Comparison of ENCODE assay signal across 8 cellular contexts in the genomic region with DNA sequence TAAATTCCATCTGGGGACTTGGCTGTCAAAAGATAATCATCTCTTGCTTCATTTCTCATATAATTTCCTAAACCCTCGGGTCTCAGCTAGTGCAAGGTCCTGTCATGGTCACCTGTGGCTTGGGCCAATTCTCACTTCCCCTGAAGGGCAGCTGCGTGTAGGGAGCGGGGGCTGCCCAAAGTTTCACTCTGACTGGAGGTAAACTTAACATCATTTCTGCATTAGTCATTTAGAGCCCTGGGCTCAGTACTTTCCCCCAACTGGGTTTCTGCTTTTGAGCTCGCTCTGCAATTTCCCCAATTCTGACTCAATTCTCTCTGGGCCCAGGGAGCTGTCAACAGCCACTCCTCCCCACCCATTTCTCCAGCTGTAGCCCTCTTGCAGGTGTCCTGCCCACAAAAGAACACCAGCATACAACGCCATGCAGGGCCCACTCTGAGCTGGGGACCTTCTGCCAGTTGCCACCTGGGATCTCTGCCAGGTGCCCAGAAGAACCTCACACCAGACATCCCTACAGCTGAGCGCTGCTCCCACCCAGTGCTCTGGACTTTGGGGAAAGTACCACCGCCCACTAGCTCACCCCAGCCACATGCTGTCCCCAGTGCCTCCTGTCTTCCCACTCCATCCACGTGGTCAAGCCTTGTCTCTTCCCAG. TPM values are rescaled to one million over a fixed set of nuclear protein-coding genes. Genes with fewer than 3 reads are reported as not detected.
DNase-seq lines count a peak whose midpoint lies in the region; ATAC-seq and TF ChIP-seq lines count a peak whose summit lies in the region.

No MANE protein-coding gene starts in this region.

- CTCF ChIA-PET in activated CD4-positive, alpha-beta T cell treated with anti-CD3 and anti-CD28 coated beads, Interleukin-2, amount 10 ng/mL, durations not matched to agents 7 days and 5 days (lab: Charles Lee) = interaction anchor here (0.6 to 3.4 kb wide), 11 partner anchors 8 to 225 kb away, joined by 3 to 20 read pairs (median 4); no protein-coding TSS in a partner anchor

- H3K27me3 Mint-ChIP-seq in activated CD4-positive, alpha-beta T cell treated with anti-CD3 and anti-CD28 coated beads, Interleukin-2, amount 10 ng/mL, durations not matched to agents 7 days and 5 days = no peaks in the 10 kb centered on the region
- H3K27me3 Mint-ChIP-seq in endothelial cell (ENCODE audit: unreplicated experiment) = peaks cover 11% of the 10 kb centered on the region

- peaks cover 56% of the 10 kb centered on the region for H3K4me1 ChIP-seq in vagina

- H3K36me3 Mint-ChIP-seq in activated CD4-positive, alpha-beta T cell treated with anti-CD3 and anti-CD28 coated beads, Interleukin-2, amount 10 ng/mL, durations not matched to agents 7 days and 5 days (ENCODE audit: low read depth) = peaks cover 48% of the 10 kb centered on the region
- H3K36me3 Mint-ChIP-seq in endothelial cell (ENCODE audit: low read depth, unreplicated experiment) = no peaks in the 10 kb centered on the region

- H3K27me3 ChIP-seq in GM06990 (replicated peaks; ENCODE audit: control insufficient read depth, insufficient read depth, low read length) = no peaks in the 10 kb centered on the region
- H3K27me3 ChIP-seq in vagina = no peaks in the 10 kb centered on the region

- POLR2A ChIA-PET in activated CD4-positive, alpha-beta T cell treated with anti-CD3 and anti-CD28 coated beads, Interleukin-2, amount 10 ng/mL, durations not matched to agents 7 days and 5 days (lab: Charles Lee) = interaction anchor here (0.5 kb wide), 1 partner anchor 513 kb away, joined by 3 read pairs; no protein-coding TSS in a partner anchor

- intact Hi-C loops in sciatic nerve (cut with DNase I) = no loop called here
- intact Hi-C loops in vagina (cut with DNase I) = no loop called here

- ATAC-seq in GM21786 (IDR thresholded peaks at IDR 0.05; ENCODE audit: unreplicated experiment) (peak; percentile 61), sciatic nerve (peak; percentile 82)

- H3K9me3 Mint-ChIP-seq in activated CD4-positive, alpha-beta T cell treated with anti-CD3 and anti-CD28 coated beads, Interleukin-2, amount 10 ng/mL, durations not matched to agents 7 days and 5 days = no peaks in the 10 kb centered on the region
- H3K9me3 Mint-ChIP-seq in endothelial cell (ENCODE audit: unreplicated experiment) = no peaks in the 10 kb centered on the region

- H3K4me3 ChIP-seq in GM06990 (replicated peaks; ENCODE audit: low read depth, low read length) (peak overlapping the region; percentile 84), vagina (no peak overlapping the region)

- no peaks in the 10 kb centered on the region for H3K9me3 ChIP-seq in vagina

- no peak overlapping the region for H3K27ac ChIP-seq in vagina

- peak overlapping the region; percentile 59 for H3K4me3 Mint-ChIP-seq in activated CD4-positive, alpha-beta T cell treated with anti-CD3 and anti-CD28 coated beads, Interleukin-2, amount 10 ng/mL, durations not matched to agents 7 days and 5 days
- H3K4me3 Mint-ChIP-seq in endothelial cell (ENCODE audit: unreplicated experiment) = no peak overlapping the region

- H3K36me3 ChIP-seq in GM06990 (ENCODE audit: control insufficient read depth, insufficient read depth, low read length) (peaks cover 8% of the 10 kb centered on the region), vagina (no peaks in the 10 kb centered on the region)

- H3K4me1 Mint-ChIP-seq in activated CD4-positive, alpha-beta T cell treated with anti-CD3 and anti-CD28 coated beads, Interleukin-2, amount 10 ng/mL, durations not matched to agents 7 days and 5 days = peaks cover 92% of the 10 kb centered on the region
- H3K4me1 Mint-ChIP-seq in endothelial cell (ENCODE audit: unreplicated experiment) = peaks cover 25% of the 10 kb centered on the region

- TF ChIP-seq POLR2A in vagina (IDR thresholded peaks at IDR 0.05) = no peak

- TF ChIP-seq CTCF in GM06990 (IDR thresholded peaks at IDR 0.05; ENCODE audit: insufficient read depth, low read length, poor library complexity, severe bottlenecking) (no peak), endothelial cell (IDR thresholded peaks at IDR 0.05; ENCODE audit: unreplicated experiment) (no peak), vagina (IDR thresholded peaks at IDR 0.05) (no peak)

- H3K27ac Mint-ChIP-seq in activated CD4-positive, alpha-beta T cell treated with anti-CD3 and anti-CD28 coated beads, Interleukin-2, amount 10 ng/mL, durations not matched to agents 7 days and 5 days = peak overlapping the region; percentile 95
- H3K27ac Mint-ChIP-seq in endothelial cell (ENCODE audit: unreplicated experiment) = peak overlapping the region; percentile 42

- peak; percentile 89 for DNase-seq in GM06990 (ENCODE audit: extremely low read depth, insufficient read length)
- DNase-seq in Kasumi-1 (lab: John Stamatoyannopoulos, UW) = peak; percentile 35 to 43
- peak; percentile 70 for DNase-seq in activated CD4-positive, alpha-beta T cell treated with anti-CD3 and anti-CD28 coated beads, Interleukin-2, amount 10 ng/mL, durations not matched to agents 7 days and 5 days
- DNase-seq in endothelial cell (ENCODE audit: low spot score) = no peak
- DNase-seq in sciatic nerve (ENCODE audit: low spot score) = no peak
- DNase-seq in cerebellar cortex (ENCODE audit: low spot score) = no peak
- no peak for DNase-seq in vagina (ENCODE audit: extremely low spot score in 2 of 2)

RNA-seq across cellular contexts. Expression of a gene that starts 37.9 kb away (rescaled TPM):
- total RNA-seq in activated CD4-positive, alpha-beta T cell treated with anti-CD3 and anti-CD28 coated beads, Interleukin-2, amount 10 ng/mL, durations not matched to agents 7 days and 5 days = 10 to 100 TPM; 74.5 to 77.2 TPM
- total RNA-seq in endothelial cell (ENCODE audit: unreplicated experiment) (54.2 TPM), sciatic nerve (66.2 TPM), vagina (26.3 TPM)

Comparison
In these comparisons a context has a peak if more than half of its experiments do, and no peak if none do; other contexts are left out.
1. DNase-seq: peak in GM06990 (single experiment), Kasumi-1 (2 of 2) and activated CD4-positive, alpha-beta T cell treated with anti-CD3 and anti-CD28 coated beads, Interleukin-2, amount 10 ng/mL, durations not matched to agents 7 days and 5 days (single experiment); none in endothelial cell (single experiment), sciatic nerve (single experiment), cerebellar cortex (single experiment) and vagina (0 of 2).